Comparison of ENCODE assay signal across 35 cellular contexts in the genomic region with DNA sequence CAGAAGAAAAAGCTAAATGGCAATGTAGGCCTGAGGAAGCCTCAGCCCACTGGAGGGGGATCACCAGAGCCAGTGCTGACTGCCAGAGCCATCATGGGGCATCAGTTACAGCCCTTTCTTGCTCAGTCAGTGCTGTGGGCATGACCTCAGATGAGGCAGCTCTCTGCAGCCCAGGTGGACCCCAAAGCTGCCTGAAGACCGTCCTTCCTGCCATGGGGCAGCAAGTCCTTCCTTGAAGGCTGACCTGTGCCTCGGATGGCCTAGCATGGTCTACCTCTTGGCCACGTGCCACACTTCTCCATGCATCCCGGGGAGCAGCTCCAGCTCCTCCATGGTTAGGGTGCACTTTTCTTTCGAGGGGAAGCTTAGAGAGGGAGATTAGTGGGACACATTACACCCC.
"Had no signal": no experiment of that assay in that cellular context is flagged by ENCODE, and none has a peak within 500 bp of the region (broad histone marks: within the 10 kb centered on the region; RNA-seq: fewer than 3 reads in every experiment).

No MANE protein-coding gene starts in this region.

- H3K9me3 Mint-ChIP-seq: activated B cell treated with CpG ODN at 0.5 μM for 24 hours; activated T-cell treated with anti-CD3 and anti-CD28 coated beads, Interleukin-2, amount 50 U/mL, for 4 hours had no signal

- H3K36me3 Mint-ChIP-seq: activated CD4-positive, alpha-beta memory T cell treated with anti-CD3 and anti-CD28 coated beads for 36 hours; activated naive CD4-positive, alpha-beta T cell treated with anti-CD3 and anti-CD28 coated beads, Interleukin-2, amount 50 U/mL, for 72 hours; activated naive CD8-positive, alpha-beta T cell treated with anti-CD3 and anti-CD28 coated beads for 36 hours had no signal

- H3K27ac Mint-ChIP-seq: activated B cell treated with CpG ODN at 0.5 μM for 24 hours; activated CD4-positive, alpha-beta memory T cell treated with anti-CD3 and anti-CD28 coated beads for 36 hours; activated CD4-positive, alpha-beta T cell treated with anti-CD3 and anti-CD28 coated beads, Interleukin-2, amount 10 ng/mL, durations not matched to agents 24 days and 14 days; activated CD8-positive, alpha-beta T cell treated with anti-CD3 and anti-CD28 coated beads for 36 hours; activated naive CD4-positive, alpha-beta T cell treated with anti-CD3 and anti-CD28 coated beads for 36 hours; activated naive CD4-positive, alpha-beta T cell treated with anti-CD3 and anti-CD28 coated beads, Interleukin-2, amount 50 U/mL, for 72 hours; activated naive CD8-positive, alpha-beta T cell treated with anti-CD3 and anti-CD28 coated beads for 36 hours; activated T-cell treated with anti-CD3 and anti-CD28 coated beads, Interleukin-2, amount 50 U/mL, for 72 hours; activated T-helper 1 cell treated with anti-CD3 and anti-CD28 coated beads, Interleukin-12 subunit alpha, Interleukin-12 subunit beta, Interleukin-2, Interleukin-4 antibody, amounts not matched to agents 30 ng/mL and 10 ng/mL and 1 ng/mL, durations not matched to agents 14 hours and 24 hours and 36 hours; activated T-helper 17 cell treated with anti-CD3 and anti-CD28 coated beads, Interleukin-2, amount 50 U/mL, for 72 hours; T-helper 1 cell treated with Interleukin-12 subunit alpha and Interleukin-12 subunit beta and Interleukin-4 antibody, amounts not matched to agents 30 μg/mL and 1 μg/mL, for 36 hours; T-helper 2 cell treated with Interferon-gamma antibody and Interleukin-4, amounts not matched to agents 5 μg/mL and 100 μg/mL, for 36 hours had no signal

- H3K9me3 ChIP-seq: adrenal gland, body of pancreas, breast epithelium had no signal

- H3K4me3 Mint-ChIP-seq: activated B cell treated with CpG ODN at 0.5 μM for 24 hours; activated CD4-positive, alpha-beta memory T cell treated with anti-CD3 and anti-CD28 coated beads for 36 hours; activated CD4-positive, alpha-beta T cell treated with anti-CD3 and anti-CD28 coated beads, Interleukin-2, amount 10 ng/mL, durations not matched to agents 24 days and 14 days; activated CD8-positive, alpha-beta T cell treated with anti-CD3 and anti-CD28 coated beads for 36 hours; activated naive CD4-positive, alpha-beta T cell treated with anti-CD3 and anti-CD28 coated beads for 36 hours; activated naive CD8-positive, alpha-beta T cell treated with anti-CD3 and anti-CD28 coated beads for 36 hours; activated T-cell treated with anti-CD3 and anti-CD28 coated beads, Interleukin-2, amount 50 U/mL, for 4 hours; activated T-cell treated with anti-CD3 and anti-CD28 coated beads, Interleukin-2, amount 50 U/mL, for 72 hours; activated T-helper 1 cell treated with anti-CD3 and anti-CD28 coated beads, Interleukin-12 subunit alpha, Interleukin-12 subunit beta, Interleukin-2, Interleukin-4 antibody, amounts not matched to agents 30 ng/mL and 10 ng/mL and 1 ng/mL, durations not matched to agents 14 hours and 24 hours and 36 hours; activated T-helper 17 cell treated with anti-CD3 and anti-CD28 coated beads, Interleukin-2, amount 50 U/mL, for 72 hours; T-helper 1 cell treated with Interleukin-12 subunit alpha and Interleukin-12 subunit beta and Interleukin-4 antibody, amounts not matched to agents 30 μg/mL and 1 μg/mL, for 36 hours; T-helper 2 cell treated with Interferon-gamma antibody and Interleukin-4, amounts not matched to agents 5 μg/mL and 100 μg/mL, for 36 hours had no signal

- H3K4me3 ChIP-seq: adrenal gland, body of pancreas, breast epithelium had no signal

- H3K27ac ChIP-seq: adrenal gland, body of pancreas, brain microvascular endothelial cell, breast epithelium, VCaP had no signal

- H3K4me1 ChIP-seq: adrenal gland, breast epithelium had no signal

- H3K36me3 ChIP-seq: adrenal gland, brain microvascular endothelial cell, breast epithelium had no signal

- H3K27me3 ChIP-seq: adrenal gland, body of pancreas, brain microvascular endothelial cell, breast epithelium had no signal

- H3K27me3 Mint-ChIP-seq: activated CD4-positive, alpha-beta memory T cell treated with anti-CD3 and anti-CD28 coated beads for 36 hours; activated CD8-positive, alpha-beta T cell treated with anti-CD3 and anti-CD28 coated beads for 36 hours; activated naive CD8-positive, alpha-beta T cell treated with anti-CD3 and anti-CD28 coated beads for 36 hours had no signal

- ATAC-seq: activated CD8-positive, alpha-beta T cell treated with anti-CD3 and anti-CD28 coated beads for 36 hours; activated naive CD4-positive, alpha-beta T cell treated with anti-CD3 and anti-CD28 coated beads, Interleukin-2, amount 50 U/mL, for 72 hours; activated T-cell treated with anti-CD3 and anti-CD28 coated beads, Interleukin-2, amount 50 U/mL, for 4 hours; activated T-cell treated with anti-CD3 and anti-CD28 coated beads, Interleukin-2, amount 50 U/mL, for 72 hours; activated T-helper 17 cell treated with anti-CD3 and anti-CD28 coated beads, Interleukin-2, amount 50 U/mL, for 72 hours; body of pancreas had no signal

- DNase-seq: activated B cell treated with CpG ODN at 0.5 μM for 24 hours; activated CD4-positive, alpha-beta memory T cell treated with anti-CD3 and anti-CD28 coated beads for 36 hours; activated CD4-positive, alpha-beta T cell treated with anti-CD3 and anti-CD28 coated beads for 4 hours; activated CD4-positive, alpha-beta T cell treated with anti-CD3 and anti-CD28 coated beads, Interleukin-2, amount 10 ng/mL, durations not matched to agents 24 days and 14 days; activated CD4-positive, alpha-beta T cell treated with anti-CD3 and anti-CD28 coated beads, Interleukin-2, amount 50 U/mL, for 1 hour; activated CD4-positive, alpha-beta T cell treated with anti-CD3 and anti-CD28 coated beads, Interleukin-2, amount 50 U/mL, for 4 hours; activated CD4-positive, CD25-positive, alpha-beta regulatory T cell treated with anti-CD3 and anti-CD28 coated beads, Interleukin-2, amount 50 U/mL, for 72 hours; activated CD8-positive, alpha-beta memory T cell treated with anti-CD3 and anti-CD28 coated beads, Interleukin-2, amount 50 U/mL, for 4 hours; activated CD8-positive, alpha-beta T cell treated with anti-CD3 and anti-CD28 coated beads for 36 hours; activated effector memory CD4-positive, alpha-beta T cell treated with anti-CD3 and anti-CD28 coated beads, Interleukin-2, amount 50 U/mL, for 16 hours; activated gamma-delta T cell treated with Interleukin-2 at 50 U/mL for 16 hours; activated naive CD4-positive, alpha-beta T cell; activated naive CD4-positive, alpha-beta T cell treated with anti-CD3 and anti-CD28 coated beads for 36 hours; activated naive CD4-positive, alpha-beta T cell treated with anti-CD3 and anti-CD28 coated beads, Interleukin-2, amount 50 U/mL, for 16 hours; activated naive CD8-positive, alpha-beta T cell treated with anti-CD3 and anti-CD28 coated beads for 36 hours; activated T-cell treated with anti-CD3 and anti-CD28 coated beads for 4 hours; activated T-cell treated with anti-CD3 and anti-CD28 coated beads, Interleukin-2, amount 50 U/mL, for 1 hour; activated T-cell treated with anti-CD3 and anti-CD28 coated beads, Interleukin-2, amount 50 U/mL, for 4 hours; activated T-cell treated with anti-CD3 and anti-CD28 coated beads, Interleukin-2, amount 50 U/mL, for 72 hours; adrenal gland; amniotic stem cell; aorta; body of pancreas; brain microvascular endothelial cell; central memory CD4-positive, alpha-beta T cell; T-helper 1 cell; T-helper 2 cell; T-helper 9 cell had no signal

- H3K4me1 Mint-ChIP-seq: activated B cell treated with CpG ODN at 0.5 μM for 24 hours; activated CD4-positive, alpha-beta T cell treated with anti-CD3 and anti-CD28 coated beads, Interleukin-2, amount 10 ng/mL, durations not matched to agents 24 days and 14 days; activated naive CD8-positive, alpha-beta T cell treated with anti-CD3 and anti-CD28 coated beads for 36 hours; activated T-helper 17 cell treated with anti-CD3 and anti-CD28 coated beads, Interleukin-2, amount 50 U/mL, for 72 hours had no signal
